ENCODE assay signal across 1 cellular context in the genomic region with DNA sequence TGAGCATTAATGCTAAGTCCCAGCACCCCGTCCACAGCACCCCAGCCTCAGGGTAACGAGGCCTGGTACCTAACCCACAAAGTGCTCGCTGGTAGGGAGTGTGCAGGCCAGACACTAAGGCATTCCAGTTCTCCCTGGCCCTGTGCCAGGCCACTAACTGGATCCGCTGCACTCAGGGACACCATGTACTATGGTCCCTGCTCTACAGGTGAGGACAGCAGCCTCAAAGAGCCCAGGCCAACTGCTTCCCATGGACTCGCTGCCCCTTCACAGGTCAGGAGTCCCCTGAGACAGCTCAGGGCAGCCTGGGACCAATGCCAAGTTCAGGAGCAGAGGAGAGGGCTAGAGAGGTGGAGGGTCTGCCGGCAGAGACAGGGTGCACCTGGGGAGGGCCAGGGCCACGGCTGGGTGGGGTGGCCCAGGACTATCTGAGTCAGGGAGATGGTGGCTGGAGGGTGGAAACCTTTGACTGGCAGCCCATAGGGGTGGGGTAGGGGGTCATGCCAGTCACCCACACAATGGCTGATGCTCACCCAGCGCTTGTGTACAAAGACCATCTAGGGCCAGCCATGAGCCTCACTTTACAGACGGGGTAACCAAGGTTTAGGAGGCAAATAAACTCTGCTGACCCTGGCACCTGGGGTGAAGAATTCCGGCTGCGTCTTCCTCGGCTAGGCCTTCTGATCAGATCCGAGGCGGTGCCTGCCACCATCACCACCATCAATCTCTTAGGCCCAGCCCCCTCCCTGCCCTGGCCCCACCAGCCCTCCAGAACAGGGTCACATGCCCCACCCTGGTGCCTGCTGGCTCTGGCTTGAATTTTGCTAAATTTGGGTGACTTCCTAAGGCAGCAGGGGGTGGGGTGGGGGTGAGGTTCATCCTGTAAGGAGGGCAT.
TF ChIP-seq lines count a peak whose summit lies in the region.

No MANE protein-coding gene starts in this region.

TF ChIP-seq in HCT116, 20 proteins besides CTCF, POLR2A, EP300 and RAD21 (continued from another document):
- TF ChIP-seq, protein P1, sequence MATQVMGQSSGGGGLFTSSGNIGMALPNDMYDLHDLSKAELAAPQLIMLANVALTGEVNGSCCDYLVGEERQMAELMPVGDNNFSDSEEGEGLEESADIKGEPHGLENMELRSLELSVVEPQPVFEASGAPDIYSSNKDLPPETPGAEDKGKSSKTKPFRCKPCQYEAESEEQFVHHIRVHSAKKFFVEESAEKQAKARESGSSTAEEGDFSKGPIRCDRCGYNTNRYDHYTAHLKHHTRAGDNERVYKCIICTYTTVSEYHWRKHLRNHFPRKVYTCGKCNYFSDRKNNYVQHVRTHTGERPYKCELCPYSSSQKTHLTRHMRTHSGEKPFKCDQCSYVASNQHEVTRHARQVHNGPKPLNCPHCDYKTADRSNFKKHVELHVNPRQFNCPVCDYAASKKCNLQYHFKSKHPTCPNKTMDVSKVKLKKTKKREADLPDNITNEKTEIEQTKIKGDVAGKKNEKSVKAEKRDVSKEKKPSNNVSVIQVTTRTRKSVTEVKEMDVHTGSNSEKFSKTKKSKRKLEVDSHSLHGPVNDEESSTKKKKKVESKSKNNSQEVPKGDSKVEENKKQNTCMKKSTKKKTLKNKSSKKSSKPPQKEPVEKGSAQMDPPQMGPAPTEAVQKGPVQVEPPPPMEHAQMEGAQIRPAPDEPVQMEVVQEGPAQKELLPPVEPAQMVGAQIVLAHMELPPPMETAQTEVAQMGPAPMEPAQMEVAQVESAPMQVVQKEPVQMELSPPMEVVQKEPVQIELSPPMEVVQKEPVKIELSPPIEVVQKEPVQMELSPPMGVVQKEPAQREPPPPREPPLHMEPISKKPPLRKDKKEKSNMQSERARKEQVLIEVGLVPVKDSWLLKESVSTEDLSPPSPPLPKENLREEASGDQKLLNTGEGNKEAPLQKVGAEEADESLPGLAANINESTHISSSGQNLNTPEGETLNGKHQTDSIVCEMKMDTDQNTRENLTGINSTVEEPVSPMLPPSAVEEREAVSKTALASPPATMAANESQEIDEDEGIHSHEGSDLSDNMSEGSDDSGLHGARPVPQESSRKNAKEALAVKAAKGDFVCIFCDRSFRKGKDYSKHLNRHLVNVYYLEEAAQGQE (IDR thresholded peaks at IDR 0.05; ENCODE audit: low read depth): no peak
- TF ChIP-seq, protein P2, sequence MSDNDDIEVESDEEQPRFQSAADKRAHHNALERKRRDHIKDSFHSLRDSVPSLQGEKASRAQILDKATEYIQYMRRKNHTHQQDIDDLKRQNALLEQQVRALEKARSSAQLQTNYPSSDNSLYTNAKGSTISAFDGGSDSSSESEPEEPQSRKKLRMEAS (IDR thresholded peaks at IDR 0.05): no peak
- no peak for TF ChIP-seq ZNF274 (IDR thresholded peaks at IDR 0.05; ENCODE audit: low read depth, low read length)
- no peak for TF ChIP-seq ATF3 (IDR thresholded peaks at IDR 0.05)
- no peak for TF ChIP-seq FOSL1 (IDR thresholded peaks at IDR 0.05; ENCODE audit: low read depth)
- TF ChIP-seq SP1 (IDR thresholded peaks at IDR 0.05; ENCODE audit: low read depth): no peak
